In genomic region chr7:103569621-103570305, GRCh38 we compare ENCODE assay signal across 1 cellular context.
TF ChIP-seq lines count a peak whose summit lies in the region.

No MANE protein-coding gene starts in this region.

TF ChIP-seq in IMR-90, 13 proteins besides CTCF, POLR2A, EP300 and RAD21 (continued from another document):
- TF ChIP-seq ELK1 (IDR thresholded peaks at IDR 0.05; ENCODE audit: borderline replicate concordance, low read depth, low read length) (no peak), SMC3 (IDR thresholded peaks at IDR 0.05; ENCODE audit: low read depth, low read length) (no peak), RCOR1 (IDR thresholded peaks at IDR 0.05; ENCODE audit: insufficient replicate concordance, low read length) (no peak), CEBPB (IDR thresholded peaks at IDR 0.05; ENCODE audit: low read depth, low read length) (no peak), MXI1 (IDR thresholded peaks at IDR 0.05; ENCODE audit: borderline replicate concordance, low read depth, low read length) (no peak), FOS (IDR thresholded peaks at IDR 0.05; ENCODE audit: low read depth, low read length) (no peak), MAFK (IDR thresholded peaks at IDR 0.05; ENCODE audit: low read depth, low read length) (no peak), CHD1 (IDR thresholded peaks at IDR 0.05; ENCODE audit: low read depth, low read length) (no peak), MAZ (IDR thresholded peaks at IDR 0.05; ENCODE audit: borderline replicate concordance, low read depth, low read length) (no peak)
